In the genomic region with DNA sequence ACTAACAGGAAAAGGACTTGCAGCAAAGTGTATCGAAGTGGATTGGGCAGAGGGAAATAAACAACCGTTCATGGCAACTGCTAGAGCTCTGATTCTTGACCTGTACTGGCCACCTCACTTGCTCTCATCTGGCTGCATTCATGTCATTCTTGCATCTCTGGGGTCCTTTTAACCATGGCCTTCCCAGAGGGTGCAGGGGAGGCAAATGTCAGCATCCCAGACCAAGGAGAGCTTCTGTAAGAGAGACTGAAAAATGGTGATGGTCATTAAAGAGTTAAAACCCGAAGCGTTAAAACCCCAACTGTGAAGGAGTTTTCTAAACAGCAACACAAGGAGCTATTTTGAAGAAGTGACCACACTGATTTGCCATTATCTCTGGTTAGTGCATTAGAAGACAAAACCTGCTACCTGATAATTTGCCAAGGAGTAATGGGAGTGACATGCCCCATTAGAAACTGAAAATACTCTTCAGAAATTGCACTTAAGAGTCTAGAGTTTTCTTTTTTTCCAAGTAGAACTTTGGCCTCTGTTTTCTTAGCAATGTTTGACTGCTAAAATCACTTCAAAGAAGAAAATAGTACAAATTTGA, we compare ENCODE assay signal across 1 cellular context.
TF ChIP-seq lines count a peak whose summit lies in the region.

No MANE protein-coding gene starts in this region.

TF ChIP-seq in GM12878, 131 proteins besides CTCF, POLR2A, EP300 and RAD21 (continued from another document):
- TF ChIP-seq IRF5 (IDR thresholded peaks at IDR 0.05; ENCODE audit: borderline replicate concordance) (0 out of 2 replicates have a peak, but pooled peaks have one; percentile 4), PKNOX1 (IDR thresholded peaks at IDR 0.05) (peak; percentile 54; the same call in 1 of the 2 replicates)
